ENCODE assay signal across 8 cellular contexts in the genomic region with DNA sequence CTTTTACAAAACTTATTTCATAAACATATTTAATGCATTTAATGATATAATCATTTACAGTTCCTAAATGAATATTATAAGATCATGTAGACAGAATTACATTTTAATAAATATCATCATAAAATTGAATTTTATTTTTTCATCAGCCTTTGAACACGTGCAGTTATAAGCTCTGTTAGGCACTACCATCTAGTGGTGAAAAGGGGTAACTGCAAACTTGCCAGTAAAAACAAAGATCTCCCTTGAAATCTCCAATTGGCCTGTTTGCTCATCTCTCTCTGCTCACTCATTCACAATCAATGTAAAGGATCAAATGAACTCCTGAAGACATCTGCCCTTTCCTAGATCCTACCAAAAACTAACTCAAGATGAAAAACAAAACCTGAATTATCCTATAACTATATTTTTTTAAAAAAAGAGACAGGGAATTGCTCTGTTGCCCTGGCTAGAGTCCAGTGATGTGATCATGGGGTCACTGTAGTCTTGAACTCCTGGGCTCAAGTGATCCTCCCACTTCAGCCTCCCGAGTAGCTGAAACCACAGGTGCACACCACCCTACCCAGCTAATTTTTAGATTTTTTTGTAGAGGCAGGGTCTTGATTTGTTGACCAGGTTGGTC. TPM values are rescaled to one million over a fixed set of nuclear protein-coding genes. Genes with fewer than 3 reads are reported as not detected.
A peak's percentile ranks its signal among the peaks of the same experiment; 100 is the strongest.
DNase-seq lines count a peak whose midpoint lies in the region; ATAC-seq, FAIRE-seq and TF ChIP-seq lines count a peak whose summit lies in the region.

No MANE protein-coding gene starts in this region.

- H3K36me3 ChIP-seq in endothelial cell of umbilical vein (ENCODE audit: control insufficient read depth in 2 of 2, extremely low read depth in 1 of 2, insufficient read depth in 2 of 2, low read length in 2 of 2), result no peaks in the 10 kb centered on the region

- no peaks in the 10 kb centered on the region for H3K27me3 Mint-ChIP-seq in T-helper 2 cell treated with Interferon-gamma antibody and Interleukin-4, amounts not matched to agents 5 μg/mL and 100 μg/mL, for 36 hours (ENCODE audit: low read depth)

- no peaks in the 10 kb centered on the region for H3K79me2 ChIP-seq in endothelial cell of umbilical vein (ENCODE audit: control insufficient read depth, insufficient read depth, low read length)

- H3K4me1 Mint-ChIP-seq in T-helper 2 cell treated with Interferon-gamma antibody and Interleukin-4, amounts not matched to agents 5 μg/mL and 100 μg/mL, for 36 hours (ENCODE audit: low read depth), result peaks cover 4% of the 10 kb centered on the region

- no peaks in the 10 kb centered on the region for H3K27me3 ChIP-seq in AG04450 (ENCODE audit: control insufficient read depth, insufficient read depth, low read length)
- H3K27me3 ChIP-seq in endothelial cell of umbilical vein (ENCODE audit: control insufficient read depth in 2 of 2, insufficient read depth in 2 of 2, low read length in 2 of 2), result no peaks in the 10 kb centered on the region

- dilution Hi-C loops in endothelial cell of umbilical vein (cut with MboI; ENCODE audit: extremely low pct_ligation_motif_present, low sequenced_read_pairs), result no loop called here

- H3K36me3 Mint-ChIP-seq in T-helper 2 cell treated with Interferon-gamma antibody and Interleukin-4, amounts not matched to agents 5 μg/mL and 100 μg/mL, for 36 hours (ENCODE audit: low read depth), result peaks cover 47% of the 10 kb centered on the region

- H3K4me1 ChIP-seq in endothelial cell of umbilical vein (ENCODE audit: control insufficient read depth, extremely low read depth, insufficient read depth, low read length), result no peaks in the 10 kb centered on the region

- BruUV-seq in endothelial cell of umbilical vein (replicated peaks; lab: Mats Ljungman, UMichigan), result no TSS peak

- ATAC-seq in HG03108 (IDR thresholded peaks at IDR 0.05; ENCODE audit: unreplicated experiment) (no peak), GM18517 (IDR thresholded peaks at IDR 0.05; ENCODE audit: unreplicated experiment) (no peak)

- no peak overlapping the region for H2AFZ ChIP-seq in endothelial cell of umbilical vein (ENCODE audit: low read depth, low read length)

- peak; percentile 58 for FAIRE-seq in endothelial cell of umbilical vein (lab: Jason Lieb, UNC)

- no peak overlapping the region for H3K27ac ChIP-seq in AG04450 (ENCODE audit: low read depth, low read length)
- H3K27ac ChIP-seq in endothelial cell of umbilical vein (ENCODE audit: insufficient read depth, low read depth, low read length), result no peak overlapping the region

- H3K9me1 ChIP-seq in endothelial cell of umbilical vein (replicated peaks; ENCODE audit: control insufficient read depth, extremely low read depth, insufficient read depth, low read length), result no peaks in the 10 kb centered on the region

- DNase-seq in AG04450 (ENCODE audit: low read depth, low spot score) (peak; percentile 29), GDM1 (lab: John Stamatoyannopoulos, UW) (peak; percentile 27), NCI-H146 (lab: John Stamatoyannopoulos, UW) (peak; percentile 42), endothelial cell of umbilical vein (ENCODE audit: low read depth, low spot score) (peak; percentile 67), myocyte (ENCODE audit: low read depth) (peak; percentile 68)
- no peak for DNase-seq in T-helper 2 cell treated with Interferon-gamma antibody and Interleukin-4, amounts not matched to agents 5 μg/mL and 100 μg/mL, for 36 hours (ENCODE audit: low spot score)

- H3K9ac ChIP-seq in endothelial cell of umbilical vein (replicated peaks; ENCODE audit: extremely low read depth, insufficient read depth, low read length), result no peak overlapping the region

- POLR2A ChIA-PET in AG04450 (lab: Yijun Ruan, JAX), result interaction anchor here (1.0 kb wide), 1 partner anchor 19 kb away, joined by 3 read pairs; no protein-coding TSS in a partner anchor
- POLR2A ChIA-PET in endothelial cell of umbilical vein (lab: Charles Lee), result interaction anchor here (0.6 kb wide), 2 partner anchors 362 to 701 kb away, joined by 3 to 4 read pairs; no protein-coding TSS in a partner anchor

- TF ChIP-seq CTCF in AG04450 (IDR thresholded peaks at IDR 0.05; ENCODE audit: low read depth, low read length) (peak; percentile 96), endothelial cell of umbilical vein (IDR thresholded peaks at IDR 0.05; ENCODE audit: extremely low read depth in 1 of 2, insufficient read depth in 1 of 2, low read depth in 1 of 2, low read length in 2 of 2) (peak; percentile 67 to 77)

- H4K20me1 ChIP-seq in endothelial cell of umbilical vein (replicated peaks; ENCODE audit: control insufficient read depth, extremely low read depth, insufficient read depth, low read length), result no peaks in the 10 kb centered on the region

- TF ChIP-seq POLR2A in endothelial cell of umbilical vein (IDR thresholded peaks at IDR 0.05; ENCODE audit: low read depth, low read length), result no peak

- H3K4me2 ChIP-seq in endothelial cell of umbilical vein (ENCODE audit: insufficient read depth, low read length), result no peak overlapping the region

- H3K27ac Mint-ChIP-seq in T-helper 2 cell treated with Interferon-gamma antibody and Interleukin-4, amounts not matched to agents 5 μg/mL and 100 μg/mL, for 36 hours, result peak overlapping the region; percentile 55

- intact Hi-C loops in endothelial cell of umbilical vein (cut with micrococcal nuclease), result no loop called here

- no peaks in the 10 kb centered on the region for H3K9me3 Mint-ChIP-seq in T-helper 2 cell treated with Interferon-gamma antibody and Interleukin-4, amounts not matched to agents 5 μg/mL and 100 μg/mL, for 36 hours

- H3K4me3 ChIP-seq in AG04450 (ENCODE audit: low read depth, low read length) (no peak overlapping the region), endothelial cell of umbilical vein (replicated peaks in 1 of 3; ENCODE audit: insufficient read depth in 1 of 3, low read depth in 1 of 3, low read length in 3 of 3) (no peak overlapping the region)

- CTCF ChIA-PET in AG04450 (lab: Charles Lee) (interaction anchor here (0.5 to 2.8 kb wide), 16 partner anchors 10 to 313 kb away, joined by 3 to 19 read pairs (median 4); partner anchors contain the start of gene DSN1), endothelial cell of umbilical vein (lab: Charles Lee) (interaction anchor here (0.6 to 1.9 kb wide), 29 partner anchors 9 to 717 kb away, joined by 3 to 23 read pairs (median 4); partner anchors contain the start of genes DSN1 and RAB5IF)

- H3K9me3 ChIP-seq in AG04450 (ENCODE audit: control insufficient read depth, insufficient read depth, low read length) (no peaks in the 10 kb centered on the region), endothelial cell of umbilical vein (replicated peaks; ENCODE audit: control insufficient read depth, insufficient read depth, low read length) (no peaks in the 10 kb centered on the region)

- H3K4me3 Mint-ChIP-seq in T-helper 2 cell treated with Interferon-gamma antibody and Interleukin-4, amounts not matched to agents 5 μg/mL and 100 μg/mL, for 36 hours, result no peak overlapping the region

TF ChIP-seq in endothelial cell of umbilical vein, 7 proteins besides CTCF, POLR2A, EP300 and RAD21:
- no peak for TF ChIP-seq EZH2 (IDR thresholded peaks at IDR 0.05; ENCODE audit: borderline replicate concordance, low read depth, low read length, severe bottlenecking)
- no peak for TF ChIP-seq POLR2AphosphoS5 (IDR thresholded peaks at IDR 0.05; ENCODE audit: insufficient read depth, low read depth, low read length)
- TF ChIP-seq GATA2 (IDR thresholded peaks at IDR 0.05; ENCODE audit: insufficient read depth, insufficient read length, low read depth, low read length), result no peak
- TF ChIP-seq JUN (IDR thresholded peaks at IDR 0.05; ENCODE audit: borderline replicate concordance, insufficient read depth, insufficient read length, low read depth), result no peak
- TF ChIP-seq MYC (IDR thresholded peaks at IDR 0.05; ENCODE audit: low read depth, low read length), result no peak

RNA-seq across cellular contexts. Expression of gene SAMHD1, which starts 31.7 kb away (rescaled TPM):
- 19.4 and 25.2 TPM in 2 replicates for polyA plus RNA-seq in AG04450 (2011; rRNA removed)
- 16.4 and 20.7 TPM in 2 replicates for polyA minus RNA-seq in AG04450 (2011; rRNA and poly(A)+ RNA removed)
- 27.5 and 28.3 TPM in 2 replicates for total RNA-seq in endothelial cell of umbilical vein
- polyA plus RNA-seq in endothelial cell of umbilical vein, result 9.4 and 13.7 TPM in 2 replicates
- polyA plus RNA-seq in endothelial cell of umbilical vein (2011; cell fraction: cytosol; rRNA removed), result 8.6 and 9.4 TPM in 2 replicates
- 8.6 and 10.2 TPM in 2 replicates for polyA plus RNA-seq in endothelial cell of umbilical vein (2011; cell fraction: nucleus; rRNA removed)
- polyA plus RNA-seq in endothelial cell of umbilical vein (2012), result 18.9 and 25.2 TPM in 2 replicates
- polyA minus RNA-seq in endothelial cell of umbilical vein, result 31.3 and 32.2 TPM in 2 replicates
- polyA minus RNA-seq in endothelial cell of umbilical vein (2011; cell fraction: cytosol; rRNA and poly(A)+ RNA removed), result 18.2 TPM
- polyA minus RNA-seq in endothelial cell of umbilical vein (2011; cell fraction: nucleus; rRNA and poly(A)+ RNA removed), result 12.0 and 15.6 TPM in 2 replicates
- 15.9 and 20.8 TPM in 2 replicates for total RNA-seq in myocyte
- polyA plus RNA-seq in myocyte (2012), result 7.3 TPM

RNA-seq across cellular contexts. Expression of gene TLDC2, which starts 43.9 kb away (rescaled TPM):
- polyA plus RNA-seq in AG04450 (2011; rRNA removed) (0.27 and 0.57 TPM in 2 replicates), endothelial cell of umbilical vein (not detected in 2 replicates)
- 0.17 and 0.28 TPM in 2 replicates for polyA minus RNA-seq in AG04450 (2011; rRNA and poly(A)+ RNA removed)
- total RNA-seq in endothelial cell of umbilical vein (not detected in 2 replicates), myocyte (not detected in 2 replicates)
- polyA plus RNA-seq in endothelial cell of umbilical vein (2011; cell fraction: cytosol; rRNA removed), result not detected in 2 replicates
- polyA plus RNA-seq in endothelial cell of umbilical vein (2011; cell fraction: nucleus; rRNA removed), result not detected in 2 replicates
- 0.19 and 0.23 TPM in 2 replicates for polyA plus RNA-seq in endothelial cell of umbilical vein (2012)
- not detected in 2 replicates for polyA minus RNA-seq in endothelial cell of umbilical vein
- not detected for polyA minus RNA-seq in endothelial cell of umbilical vein (2011; cell fraction: cytosol; rRNA and poly(A)+ RNA removed)
- not detected in 2 replicates for polyA minus RNA-seq in endothelial cell of umbilical vein (2011; cell fraction: nucleus; rRNA and poly(A)+ RNA removed)
- 0.18 TPM for polyA plus RNA-seq in myocyte (2012)
